In the genomic region with DNA sequence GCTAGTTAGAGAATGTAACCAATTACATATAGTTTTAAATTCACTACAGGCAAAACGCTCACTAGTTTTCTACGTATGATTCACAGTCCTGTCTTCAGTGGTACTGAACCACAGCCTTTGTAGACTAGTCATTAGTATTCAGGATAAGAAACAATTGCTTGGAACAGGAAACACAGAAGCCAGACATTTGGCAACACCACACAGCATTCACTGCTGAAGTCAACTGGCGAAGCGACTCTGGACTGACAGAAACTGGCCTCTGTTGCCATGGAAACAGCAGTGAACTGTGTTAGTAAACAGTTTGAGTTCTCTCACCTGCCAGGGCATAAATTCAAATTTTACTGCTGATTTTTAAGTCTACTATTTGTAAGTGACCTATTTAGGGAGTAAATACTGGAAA, we compare ENCODE assay signal across 10 cellular contexts. TPM values are rescaled to one million over a fixed set of nuclear protein-coding genes. Genes with fewer than 3 reads are reported as not detected.
DNase-seq lines count a peak whose midpoint lies in the region; ATAC-seq and TF ChIP-seq lines count a peak whose summit lies in the region.
"Had no signal": no experiment of that assay in that cellular context is flagged by ENCODE, and none has a peak within 500 bp of the region (broad histone marks: within the 10 kb centered on the region; RNA-seq: fewer than 3 reads in every experiment).

No MANE protein-coding gene starts in this region.

- H3K27me3 Mint-ChIP-seq in nephron (ENCODE audit: low read depth), result no peaks in the 10 kb centered on the region

- no peaks in the 10 kb centered on the region for H3K36me3 Mint-ChIP-seq in nephron (ENCODE audit: low read depth)
- H3K36me3 Mint-ChIP-seq: activated naive CD8-positive, alpha-beta T cell; naive B cell had no signal

- H3K27ac Mint-ChIP-seq in nephron, result peak overlapping the region; percentile 80 to 93 (median 84)
- H3K27ac Mint-ChIP-seq: activated naive CD8-positive, alpha-beta T cell; naive B cell had no signal

- peak; percentile 71 for DNase-seq in NCI-H446 treated with DMSO at 0.1 percent for 48 hours (lab: John Stamatoyannopoulos, UW)
- DNase-seq in activated CD4-positive, alpha-beta T cell treated with anti-CD3 and anti-CD28 coated beads for 48 hours, result no peak
- no peak for DNase-seq in activated effector memory CD4-positive, alpha-beta T cell treated with Interleukin-2 at 50 U/mL for 16 hours
- DNase-seq: naive B cell had no signal

- peaks cover 40% of the 10 kb centered on the region for H3K4me1 Mint-ChIP-seq in nephron
- H3K4me1 Mint-ChIP-seq: naive B cell had no signal

- TF ChIP-seq CTCF in nephron (IDR thresholded peaks at IDR 0.05; ENCODE audit: unreplicated experiment in 3 of 3), result no peak

- H3K4me3 Mint-ChIP-seq in nephron, result no peak overlapping the region
- H3K4me3 Mint-ChIP-seq: activated naive CD8-positive, alpha-beta T cell; naive B cell had no signal

- ATAC-seq in GM18868 (IDR thresholded peaks at IDR 0.05; ENCODE audit: unreplicated experiment) (peak; percentile 80), esophagus mucosa (peak; percentile 79), GM18873 (IDR thresholded peaks at IDR 0.05; ENCODE audit: low FRiP score, unreplicated experiment) (no peak), GM18909 (IDR thresholded peaks at IDR 0.05; ENCODE audit: poor library complexity, unreplicated experiment) (no peak)

- no peaks in the 10 kb centered on the region for H3K9me3 Mint-ChIP-seq in nephron

RNA-seq across cellular contexts. Expression of gene MAPK10, which starts 57.6 kb away (rescaled TPM):
- total RNA-seq in esophagus mucosa, result 4.3 TPM

Comparison
In these comparisons a context has a peak if more than half of its experiments do, and no peak if none do; other contexts are left out.
1. ATAC-seq: peak in GM18868 (single experiment) and esophagus mucosa (single experiment); none in GM18873 (single experiment) and GM18909 (single experiment).